In the genomic region with DNA sequence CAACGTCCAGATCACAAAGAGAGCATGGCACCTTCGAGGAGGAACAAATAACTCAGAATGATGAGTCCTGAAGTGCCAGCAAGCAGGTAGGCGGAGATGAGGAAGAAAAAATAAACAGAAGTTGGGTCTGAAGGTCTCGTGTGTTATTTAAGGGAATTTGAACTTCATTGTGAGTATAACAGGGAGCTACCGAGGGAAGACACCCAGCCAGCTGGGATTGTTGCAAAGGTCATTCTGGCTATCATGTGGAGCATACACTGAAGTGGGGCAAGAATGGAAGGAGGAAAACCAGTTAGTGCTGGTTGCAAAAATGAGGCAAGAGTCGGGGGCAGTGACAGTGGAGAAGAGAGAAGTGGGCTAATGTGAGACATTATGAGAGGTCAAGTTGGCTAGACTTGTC, we compare ENCODE assay signal across 17 cellular contexts. TPM values are rescaled to one million over a fixed set of nuclear protein-coding genes. Genes with fewer than 3 reads are reported as not detected.
A peak's percentile ranks its signal among the peaks of the same experiment; 100 is the strongest.
DNase-seq lines count a peak whose midpoint lies in the region; ATAC-seq and TF ChIP-seq lines count a peak whose summit lies in the region.
"Had no signal": no experiment of that assay in that cellular context is flagged by ENCODE, and none has a peak within 500 bp of the region (broad histone marks: within the 10 kb centered on the region; RNA-seq: fewer than 3 reads in every experiment).

No MANE protein-coding gene starts in this region.

- H3K4me1 Mint-ChIP-seq in Caco-2 (ENCODE audit: low read depth, unreplicated experiment), result peaks cover 42% of the 10 kb centered on the region
- H3K4me1 Mint-ChIP-seq in activated naive CD4-positive, alpha-beta T cell treated with anti-CD3 and anti-CD28 coated beads, Interleukin-2, amount 10 ng/mL, durations not matched to agents 7 days and 5 days, result no peaks in the 10 kb centered on the region

- BruUV-seq in Caco-2 (replicated peaks; lab: Mats Ljungman, UMichigan), result no TSS peak

- H3K27me3 Mint-ChIP-seq in Caco-2 (ENCODE audit: insufficient read depth, unreplicated experiment), result no peaks in the 10 kb centered on the region
- H3K27me3 Mint-ChIP-seq in activated naive CD4-positive, alpha-beta T cell treated with anti-CD3 and anti-CD28 coated beads, Interleukin-2, amount 10 ng/mL, durations not matched to agents 7 days and 5 days, result peaks cover 3% of the 10 kb centered on the region
- H3K27me3 Mint-ChIP-seq: CD8-positive, alpha-beta memory T cell had no signal

- H3K9me3 ChIP-seq in Caco-2 (no peaks in the 10 kb centered on the region), sigmoid colon (no peaks in the 10 kb centered on the region)

- intact Hi-C loops in Caco-2 (cut with micrococcal nuclease; ENCODE audit: unreplicated experiment), result loop anchor here (5.0 kb wide), 1 partner anchor 59 kb away; no protein-coding TSS in a partner anchor
- intact Hi-C loops in sigmoid colon (cut with DNase I), result no loop called here

- H3K9me3 Mint-ChIP-seq in Caco-2 (ENCODE audit: unreplicated experiment), result no peaks in the 10 kb centered on the region
- H3K9me3 Mint-ChIP-seq in activated naive CD4-positive, alpha-beta T cell treated with anti-CD3 and anti-CD28 coated beads, Interleukin-2, amount 10 ng/mL, durations not matched to agents 7 days and 5 days, result no peaks in the 10 kb centered on the region
- H3K9me3 Mint-ChIP-seq: CD8-positive, alpha-beta memory T cell had no signal

- peak overlapping the region; percentile 6 for H3K27ac Mint-ChIP-seq in Caco-2 (ENCODE audit: unreplicated experiment)
- H3K27ac Mint-ChIP-seq in activated naive CD4-positive, alpha-beta T cell treated with anti-CD3 and anti-CD28 coated beads, Interleukin-2, amount 10 ng/mL, durations not matched to agents 7 days and 5 days, result no peak overlapping the region
- H3K27ac Mint-ChIP-seq: CD8-positive, alpha-beta memory T cell had no signal

- no peak for TF ChIP-seq CTCF in Caco-2 (IDR thresholded peaks at IDR 0.05; ENCODE audit: insufficient read depth in 1 of 2, low read depth in 1 of 2, low read length in 1 of 2, severe bottlenecking in 1 of 2, unreplicated experiment in 1 of 2)
- TF ChIP-seq CTCF in NB4 (IDR thresholded peaks at IDR 0.05; ENCODE audit: low read depth, low read length), result no peak
- TF ChIP-seq CTCF in sigmoid colon (IDR thresholded peaks at IDR 0.05), result no peak

- no peak for TF ChIP-seq EP300 in sigmoid colon (IDR thresholded peaks at IDR 0.05)

- H3K4me3 ChIP-seq in Caco-2 (ENCODE audit: low read depth, low read length), result no peak overlapping the region
- no peak overlapping the region for H3K4me3 ChIP-seq in NB4 (ENCODE audit: low read depth, low read length)
- no peak overlapping the region for H3K4me3 ChIP-seq in sigmoid colon

- H3K27me3 ChIP-seq in Caco-2 (replicated peaks; ENCODE audit: control insufficient read depth, insufficient read depth, low read length), result no peaks in the 10 kb centered on the region
- no peaks in the 10 kb centered on the region for H3K27me3 ChIP-seq in sigmoid colon

- DNase-seq in Caco-2, result peak; percentile 29 to 37
- DNase-seq in NB4 (ENCODE audit: low read depth), result peak; percentile 23
- no peak for DNase-seq in left lobe of liver (ENCODE audit: low spot score)
- DNase-seq in sigmoid colon, result no peak
- DNase-seq in NCI-H82 treated with DMSO at 0.1 percent for 48 hours (lab: John Stamatoyannopoulos, UW; ENCODE audit: unreplicated experiment), result no peak
- no peak for DNase-seq in activated naive CD4-positive, alpha-beta T cell treated with anti-CD3 and anti-CD28 coated beads, Interleukin-2, amount 10 ng/mL, durations not matched to agents 7 days and 5 days
- no peak for DNase-seq in NCI-H146 (lab: John Stamatoyannopoulos, UW)
- DNase-seq: 8988T; CD8-positive, alpha-beta memory T cell; DND-41; GF-D8; NCI-H1417; NCI-H2029; NCI-H510A treated with DMSO at 0.1 percent for 48 hours had no signal

- H3K36me3 ChIP-seq in Caco-2 (ENCODE audit: control insufficient read depth, insufficient read depth, low read length) (no peaks in the 10 kb centered on the region), sigmoid colon (no peaks in the 10 kb centered on the region)

- ATAC-seq in left lobe of liver, result peak; percentile 69
- ATAC-seq in GM19452 (IDR thresholded peaks at IDR 0.05; ENCODE audit: unreplicated experiment), result no peak
- ATAC-seq: Panc1, Right ventricle myocardium inferior had no signal

- H3K4me3 Mint-ChIP-seq in Caco-2 (ENCODE audit: unreplicated experiment), result peak overlapping the region; percentile 7
- H3K4me3 Mint-ChIP-seq in activated naive CD4-positive, alpha-beta T cell treated with anti-CD3 and anti-CD28 coated beads, Interleukin-2, amount 10 ng/mL, durations not matched to agents 7 days and 5 days, result no peak overlapping the region
- H3K4me3 Mint-ChIP-seq: CD8-positive, alpha-beta memory T cell had no signal

- H3K4me1 ChIP-seq in Caco-2 (peaks cover 36% of the 10 kb centered on the region), sigmoid colon (peaks cover 0 to 40% (median 32%) of the 10 kb centered on the region in 4 donors)

- H3K27ac ChIP-seq in sigmoid colon, result peak overlapping the region in 3 of 4 donors; percentile 45 to 75 (median 75)

- POLR2A ChIA-PET in Caco-2 (lab: Charles Lee), result no interaction called here

- no peak for TF ChIP-seq POLR2A in NB4 (IDR thresholded peaks at IDR 0.05; ENCODE audit: extremely low read depth, insufficient read length)
- no peak for TF ChIP-seq POLR2A in sigmoid colon (IDR thresholded peaks at IDR 0.05)

- H3K36me3 Mint-ChIP-seq in Caco-2 (ENCODE audit: insufficient read depth, unreplicated experiment), result no peaks in the 10 kb centered on the region
- no peaks in the 10 kb centered on the region for H3K36me3 Mint-ChIP-seq in activated naive CD4-positive, alpha-beta T cell treated with anti-CD3 and anti-CD28 coated beads, Interleukin-2, amount 10 ng/mL, durations not matched to agents 7 days and 5 days

- CTCF ChIA-PET in Caco-2 (lab: Charles Lee), result interaction anchor here (1.0 kb wide), 1 partner anchor 58 kb away, joined by 6 read pairs; no protein-coding TSS in a partner anchor
- CTCF ChIA-PET in activated naive CD4-positive, alpha-beta T cell treated with anti-CD3 and anti-CD28 coated beads, Interleukin-2, amount 10 ng/mL, durations not matched to agents 7 days and 5 days (lab: Charles Lee), result no interaction called here

- WGBS in sigmoid colon, 2 donors, result 32 to 70% methylated on average over 6 of the region's 6 CpGs

RNA-seq across cellular contexts. Expression of a gene that starts 53.6 kb away (rescaled TPM):
- total RNA-seq in Caco-2 (2022), result 60.1 and 64.1 TPM in 2 replicates
- total RNA-seq in left lobe of liver, result 30.0 TPM
- total RNA-seq in sigmoid colon, result 100 to 1,000 TPM; 213 to 381 (median 301) TPM
- 100 to 1,000 TPM in 2 of 3 donors, 10 to 100 TPM in 1; 87.5 to 205 (median 178) TPM for polyA plus RNA-seq in sigmoid colon

Comparison
In these comparisons a context has a peak if more than half of its experiments do, and no peak if none do; other contexts are left out.
1. DNase-seq: peak in Caco-2 (2 of 2) and NB4 (single experiment); none in left lobe of liver (single experiment), sigmoid colon (single experiment), NCI-H82 treated with DMSO at 0.1 percent for 48 hours (single experiment), activated naive CD4-positive, alpha-beta T cell treated with anti-CD3 and anti-CD28 coated beads, Interleukin-2, amount 10 ng/mL, durations not matched to agents 7 days and 5 days (single experiment) and NCI-H146 (single experiment).